26 cellular contexts compared by ENCODE assay signal in genomic region chr11:74480683-74481417, GRCh38. TPM values are rescaled to one million over a fixed set of nuclear protein-coding genes. Genes with fewer than 3 reads are reported as not detected.
"Had no signal": no experiment of that assay in that cellular context is flagged by ENCODE, and none has a peak within 500 bp of the region (broad histone marks: within the 10 kb centered on the region; RNA-seq: fewer than 3 reads in every experiment).

No MANE protein-coding gene starts in this region.

- H3K27ac ChIP-seq: left ventricle myocardium inferior, ovary, right atrium auricular region, skin epidermis, suprapubic skin, thoracic aorta, tibial artery, upper lobe of right lung had no signal

- ATAC-seq: naive thymus-derived CD4-positive, alpha-beta T cell; natural killer cell treated with Interleukin-12 subunit alpha and Interleukin-12 subunit beta and Interleukin-15 and Interleukin-18, amount 100 ng/mL, for 72 hours; sciatic nerve; stimulated activated effector memory CD8-positive, alpha-beta T cell treated with anti-CD3 and anti-CD28 coated beads, Interleukin-12 subunit alpha, Interleukin-12 subunit beta, amount 100 ng/mL, for 72 hours; upper lobe of right lung had no signal

- H3K4me1 ChIP-seq: left ventricle myocardium inferior, right atrium auricular region, suprapubic skin, tibial artery, upper lobe of right lung had no signal

- H3K4me3 ChIP-seq: left ventricle myocardium inferior, lung, ovary, right atrium auricular region, skin epidermis, suprapubic skin, thoracic aorta, tibial artery, upper lobe of right lung had no signal

- FAIRE-seq: islet of Langerhans, kidney, urothelium cell line had no signal

- H3K9me3 ChIP-seq: left ventricle myocardium inferior, ovary, right atrium auricular region, suprapubic skin, thoracic aorta, tibial artery, upper lobe of right lung had no signal

- H3K36me3 ChIP-seq: left ventricle myocardium inferior, ovary, right atrium auricular region, suprapubic skin, thoracic aorta, tibial artery, upper lobe of right lung had no signal

- H3K27me3 ChIP-seq: ovary, right atrium auricular region, tibial artery, upper lobe of right lung had no signal

- DNase-seq: hippocampal formation; immature natural killer cell; kidney; left ventricle myocardium inferior; mesendoderm; naive thymus-derived CD4-positive, alpha-beta T cell; ovary; stimulated activated CD4-positive, alpha-beta T cell treated with anti-CD3 and anti-CD28 coated beads, Interleukin-12 subunit alpha, Interleukin-12 subunit beta, amount 100 ng/mL, for 4 hours; stimulated activated CD4-positive, alpha-beta T cell treated with anti-CD3 and anti-CD28 coated beads, Interleukin-15, amount 100 ng/mL, for 24 hours; stimulated activated CD4-positive, alpha-beta T cell treated with anti-CD3 and anti-CD28 coated beads, Interleukin-2, amount 100 ng/mL, for 24 hours; stimulated activated CD4-positive, alpha-beta T cell treated with anti-CD3 and anti-CD28 coated beads, Interleukin-4, amount 100 ng/mL, for 24 hours; stimulated activated naive CD4-positive, alpha-beta T cell; tibial artery; trophoblast cell; upper lobe of right lung had no signal

RNA-seq across cellular contexts. Expression of gene KCNE3, which starts 13.5 kb away (rescaled TPM):
- polyA plus RNA-seq: naive thymus-derived CD4-positive, alpha-beta T cell; neural cell had no signal
